ENCODE assay signal across 8 cellular contexts in the genomic region with DNA sequence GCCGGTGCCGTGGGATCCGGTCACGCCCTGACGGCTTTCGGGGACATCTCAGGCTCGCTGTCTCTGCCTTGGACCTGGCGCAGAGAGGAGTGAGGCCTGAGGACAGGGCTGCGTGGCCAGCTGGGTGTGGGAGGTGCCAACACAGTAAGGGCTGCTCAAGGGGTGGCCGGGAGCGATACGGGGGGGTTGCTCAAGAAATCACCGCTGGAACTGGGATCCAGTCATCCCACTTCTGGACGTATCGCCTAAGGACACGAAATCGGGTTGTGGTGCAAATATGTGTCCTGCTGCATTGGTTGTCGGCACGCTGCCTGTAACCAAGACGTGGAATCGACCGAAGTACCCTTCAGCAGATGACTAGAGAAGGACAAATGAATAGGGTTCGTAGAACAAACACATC. TPM values are rescaled to one million over a fixed set of nuclear protein-coding genes. Genes with fewer than 3 reads are reported as not detected.
DNase-seq lines count a peak whose midpoint lies in the region; ATAC-seq and TF ChIP-seq lines count a peak whose summit lies in the region.
"Not testable (repeated sequence)": the region's sequence is repeated elsewhere in the genome, so short reads cannot be mapped to it uniquely, and the experiment has no call there.
"Had no signal": no experiment of that assay in that cellular context is flagged by ENCODE, and none has a peak within 500 bp of the region (broad histone marks: within the 10 kb centered on the region; RNA-seq: fewer than 3 reads in every experiment).

No MANE protein-coding gene starts in this region.

- peaks cover 15% of the 10 kb centered on the region; the same call in 1 of the 2 replicates for H4K20me1 ChIP-seq in GM23338 (replicated peaks; ENCODE audit: insufficient read depth)

- H3K27ac Mint-ChIP-seq in GM23338: not testable (repeated sequence)
- peak overlapping the region; percentile 55 for H3K27ac Mint-ChIP-seq in activated naive CD8-positive, alpha-beta T cell treated with anti-CD3 and anti-CD28 coated beads, Interleukin-2, amount 10 ng/mL, durations not matched to agents 7 days and 5 days
- peak overlapping the region; percentile 46 for H3K27ac Mint-ChIP-seq in glutamatergic neuron (ENCODE audit: unreplicated experiment)

- intact Hi-C loops in sigmoid colon (cut with DNase I): not testable (repeated sequence)
- intact Hi-C loops in aorta (cut with DNase I): loop anchor here in 1 of 2 donors (10.0 kb wide), 1 partner anchor 55 kb away; no protein-coding TSS in a partner anchor

- not testable (repeated sequence) for TF ChIP-seq POLR2A in sigmoid colon (IDR thresholded peaks at IDR 0.05)

- not testable (repeated sequence) for H3K4me1 ChIP-seq in GM23338 (ENCODE audit: insufficient read depth); sigmoid colon; aorta (ENCODE audit: control insufficient read depth in 1 of 2, insufficient read depth in 2 of 2, low read length in 2 of 2)

- H3K79me2 ChIP-seq in GM23338 (replicated peaks; ENCODE audit: insufficient read depth): not testable (repeated sequence)

- not testable (repeated sequence) for H3K27ac ChIP-seq in GM23338 (ENCODE audit: low read depth); sigmoid colon; aorta (ENCODE audit: low read depth in 1 of 2, low read length in 2 of 2)

- H3K9me3 ChIP-seq in sigmoid colon; aorta (ENCODE audit: control insufficient read depth, low read length): not testable (repeated sequence)

- H3K9me3 Mint-ChIP-seq in GM23338: peaks cover 12% of the 10 kb centered on the region
- peaks cover 13% of the 10 kb centered on the region for H3K9me3 Mint-ChIP-seq in activated naive CD8-positive, alpha-beta T cell treated with anti-CD3 and anti-CD28 coated beads, Interleukin-2, amount 10 ng/mL, durations not matched to agents 7 days and 5 days
- not testable (repeated sequence) for H3K9me3 Mint-ChIP-seq in glutamatergic neuron (ENCODE audit: unreplicated experiment)

- not testable (repeated sequence) for H3K9me2 ChIP-seq in GM23338 (ENCODE audit: insufficient read depth)

- not testable (repeated sequence) for H3K36me3 ChIP-seq in GM23338 (ENCODE audit: insufficient read depth); sigmoid colon; aorta (ENCODE audit: control insufficient read depth in 1 of 2, insufficient read depth in 2 of 2, low read length in 1 of 2)

- peaks cover 67% of the 10 kb centered on the region for H3K27me3 ChIP-seq in GM23338 (ENCODE audit: insufficient read depth)
- H3K27me3 ChIP-seq in sigmoid colon: peaks cover 0 to 57% (median 13%) of the 10 kb centered on the region in 3 donors
- H3K27me3 ChIP-seq in aorta (ENCODE audit: control insufficient read depth in 1 of 2, insufficient read depth in 2 of 2, low read length in 1 of 2): not testable (repeated sequence)

- not testable (repeated sequence) for DNase-seq in GM23338 (ENCODE audit: low spot score); glutamatergic neuron; aorta
- DNase-seq in activated CD4-positive, CD25-positive, alpha-beta regulatory T cell treated with anti-CD3 and anti-CD28 coated beads, Interleukin-2, amount 50 U/mL, for 72 hours: peak; percentile 29
- peak; percentile 35 for DNase-seq in activated naive CD8-positive, alpha-beta T cell treated with anti-CD3 and anti-CD28 coated beads, Interleukin-2, amount 10 ng/mL, durations not matched to agents 7 days and 5 days
- DNase-seq in mesenteric fat pad (ENCODE audit: low spot score): peak; percentile 65
- DNase-seq in sigmoid colon: peak; percentile 77

- not testable (repeated sequence) for H3K4me2 ChIP-seq in GM23338

- H3K27me3 Mint-ChIP-seq in GM23338 (ENCODE audit: insufficient read depth, low read depth, poor library complexity): peaks cover 39% of the 10 kb centered on the region
- peaks cover 25% of the 10 kb centered on the region for H3K27me3 Mint-ChIP-seq in activated naive CD8-positive, alpha-beta T cell treated with anti-CD3 and anti-CD28 coated beads, Interleukin-2, amount 10 ng/mL, durations not matched to agents 7 days and 5 days
- H3K27me3 Mint-ChIP-seq in glutamatergic neuron (ENCODE audit: unreplicated experiment): not testable (repeated sequence)

- TF ChIP-seq EP300 in sigmoid colon (IDR thresholded peaks at IDR 0.05): not testable (repeated sequence)

- not testable (repeated sequence) for H3K4me3 ChIP-seq in GM23338; sigmoid colon; aorta (ENCODE audit: low read length in 2 of 2)

- POLR2A ChIA-PET in activated naive CD8-positive, alpha-beta T cell treated with anti-CD3 and anti-CD28 coated beads, Interleukin-2, amount 10 ng/mL, durations not matched to agents 7 days and 5 days (lab: Charles Lee): not testable (repeated sequence)

- not testable (repeated sequence) for TF ChIP-seq CTCF in GM23338 (conservative IDR thresholded peaks at IDR 0.05; ENCODE audit: low read depth in 2 of 2); glutamatergic neuron (IDR thresholded peaks at IDR 0.05; ENCODE audit: partially characterized antibody, unreplicated experiment); sigmoid colon (IDR thresholded peaks at IDR 0.05)

- ATAC-seq in GM23338; activated naive CD8-positive, alpha-beta T cell treated with anti-CD3 and anti-CD28 coated beads, Interleukin-2, amount 10 ng/mL, durations not matched to agents 7 days and 5 days (ENCODE audit: low read depth): not testable (repeated sequence)
- ATAC-seq in aorta (ENCODE audit: low FRiP score): peak; percentile 36

- 58 to 69% methylated on average over 16 of the region's 23 CpGs for WGBS in sigmoid colon, 2 donors
- WGBS in aorta, 2 donors: 38 to 60% methylated on average over 15 to 16 of the region's 23 CpGs

- not testable (repeated sequence) for H3F3A ChIP-seq in GM23338 (replicated peaks; ENCODE audit: low read depth)

- H3K4me3 Mint-ChIP-seq in GM23338; activated naive CD8-positive, alpha-beta T cell treated with anti-CD3 and anti-CD28 coated beads, Interleukin-2, amount 10 ng/mL, durations not matched to agents 7 days and 5 days; glutamatergic neuron (ENCODE audit: unreplicated experiment): not testable (repeated sequence)

- H3K36me3 Mint-ChIP-seq in GM23338 (ENCODE audit: low read depth); activated naive CD8-positive, alpha-beta T cell treated with anti-CD3 and anti-CD28 coated beads, Interleukin-2, amount 10 ng/mL, durations not matched to agents 7 days and 5 days; glutamatergic neuron (ENCODE audit: unreplicated experiment): not testable (repeated sequence)

- H2AFZ ChIP-seq in GM23338: not testable (repeated sequence)

- not testable (repeated sequence) for H3K4me1 Mint-ChIP-seq in GM23338; activated naive CD8-positive, alpha-beta T cell treated with anti-CD3 and anti-CD28 coated beads, Interleukin-2, amount 10 ng/mL, durations not matched to agents 7 days and 5 days; glutamatergic neuron (ENCODE audit: low read depth, unreplicated experiment)

TF ChIP-seq in GM23338, 12 proteins besides CTCF, POLR2A, EP300 and RAD21:
- TF ChIP-seq EZH2 (IDR thresholded peaks at IDR 0.05; ENCODE audit: low read depth, unreplicated experiment) (peak; percentile 98), EZH2phosphoT487 (IDR thresholded peaks at IDR 0.05; ENCODE audit: unreplicated experiment) (peak; percentile 99)

RNA-seq across cellular contexts. Expression of a gene that starts 33.4 kb away (rescaled TPM):
- total RNA-seq in GM23338 (2014; rRNA removed; shearing (Covaris generic)): 5.0 and 5.6 TPM in 2 replicates
- 1.5 and 2.3 TPM in 2 replicates for polyA plus RNA-seq in GM23338 (2016; fragmentation: Nextera tagmentation; extraction: Ambion mirVana)
- total RNA-seq in activated naive CD8-positive, alpha-beta T cell treated with anti-CD3 and anti-CD28 coated beads, Interleukin-2, amount 10 ng/mL, durations not matched to agents 7 days and 5 days: 1 to 10 TPM; 1.8 to 2.6 TPM
- total RNA-seq in glutamatergic neuron (ENCODE audit: unreplicated experiment): 7.9 TPM
- 2.0 TPM for total RNA-seq in mesenteric fat pad
- 1 to 10 TPM; 2.9 to 7.4 (median 4.4) TPM for total RNA-seq in sigmoid colon
- under 1 TPM in 2 of 3 donors, not detected in 1; 0.60 to 0.99 TPM for polyA plus RNA-seq in sigmoid colon
- 1 to 10 TPM; 4.5 to 6.8 TPM for total RNA-seq in aorta
- polyA plus RNA-seq in aorta: 1 to 10 TPM in 1 of 2 donors, under 1 TPM in 1; 0.75 to 2.0 TPM
- total RNA-seq: Caco-2 had no signal
